ENCODE assay signal across 8 cellular contexts in the genomic region with DNA sequence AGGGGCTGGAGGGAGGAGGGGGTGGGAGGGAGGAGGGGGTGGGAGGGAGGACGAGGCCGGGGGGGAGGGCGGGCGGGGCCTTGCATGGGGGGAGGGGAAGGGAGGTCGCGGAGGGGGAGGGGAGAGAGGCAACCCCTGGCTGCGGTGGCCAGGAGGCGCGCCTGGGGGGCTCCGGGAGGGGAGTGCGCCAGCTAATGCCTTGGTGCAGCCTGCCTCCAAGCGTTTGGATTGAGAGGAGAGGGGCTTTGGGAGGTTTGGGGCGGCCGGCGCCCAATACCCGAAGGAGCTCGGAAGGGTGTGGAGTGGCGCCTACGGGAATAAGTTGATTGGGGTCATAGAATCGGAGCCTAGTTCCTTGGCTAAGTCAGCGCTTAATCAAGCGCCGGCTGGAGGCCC. TPM values are rescaled to one million over a fixed set of nuclear protein-coding genes. Genes with fewer than 3 reads are reported as not detected.
DNase-seq lines count a peak whose midpoint lies in the region; ATAC-seq and TF ChIP-seq lines count a peak whose summit lies in the region.

No MANE protein-coding gene starts in this region.

- peak overlapping the region; percentile 87 for H3K4me3 ChIP-seq in AG04450 (ENCODE audit: low read depth, low read length)
- peak overlapping the region; percentile 51 for H3K4me3 ChIP-seq in cardiac muscle cell
- peak overlapping the region; percentile 83 for H3K4me3 ChIP-seq in ovary

- no peak for TF ChIP-seq EP300 in ovary (IDR thresholded peaks at IDR 0.05)

- H3K27me3 ChIP-seq in AG04450 (ENCODE audit: control insufficient read depth, insufficient read depth, low read length) (no peaks in the 10 kb centered on the region), cardiac muscle cell (no peaks in the 10 kb centered on the region), ovary (no peaks in the 10 kb centered on the region)

- ATAC-seq in GM21723 (IDR thresholded peaks at IDR 0.05; ENCODE audit: unreplicated experiment) = peak; percentile 1

- H3K27ac ChIP-seq in AG04450 (ENCODE audit: low read depth, low read length) = peak overlapping the region; percentile 92
- peak overlapping the region; percentile 97 for H3K27ac ChIP-seq in cardiac muscle cell
- peak overlapping the region; percentile 49 to 96 for H3K27ac ChIP-seq in ovary

- peak overlapping the region; percentile 81 for H3K4me3 Mint-ChIP-seq in activated naive CD4-positive, alpha-beta T cell treated with anti-CD3 and anti-CD28 coated beads, Interleukin-2, amount 50 U/mL, for 24 hours

- POLR2A ChIA-PET in AG04450 (lab: Yijun Ruan, JAX) = interaction anchor here (0.6 kb wide), 1 partner anchor 323 kb away, joined by 6 read pairs; no protein-coding TSS in a partner anchor

- H3K27me3 Mint-ChIP-seq in activated naive CD4-positive, alpha-beta T cell treated with anti-CD3 and anti-CD28 coated beads, Interleukin-2, amount 50 U/mL, for 24 hours = no peaks in the 10 kb centered on the region

- WGBS in ovary, 3 donors = 0 to 1% (median 1%) methylated on average over 21 to 23 of the region's 23 CpGs

- no peak for DNase-seq in AG04450 (ENCODE audit: low read depth, low spot score)
- peak; percentile 68 for DNase-seq in OCI-M1 (lab: John Stamatoyannopoulos, UW)
- DNase-seq in cardiac muscle cell (ENCODE audit: low read depth in 1 of 2, low spot score in 1 of 2) = peak; percentile 49 to 92
- peak; percentile 39 to 67 (median 61) for DNase-seq in ovary
- no peak for DNase-seq in inferior parietal cortex (ENCODE audit: extremely low spot score)
- DNase-seq in NCI-H2196 treated with DMSO at 0.1 percent for 48 hours (lab: John Stamatoyannopoulos, UW; ENCODE audit: unreplicated experiment) = no peak

- peak overlapping the region; percentile 71 for H3K27ac Mint-ChIP-seq in activated naive CD4-positive, alpha-beta T cell treated with anti-CD3 and anti-CD28 coated beads, Interleukin-2, amount 50 U/mL, for 24 hours

- intact Hi-C loops in ovary (cut with DNase I) = loop anchor here in 1 of 4 donors (2.0 kb wide), 1 partner anchor 865 kb away; a partner anchor contains a TSS

- CTCF ChIA-PET in AG04450 (lab: Charles Lee) = interaction anchor here (1.0 to 3.6 kb wide), 2 partner anchors 33 to 247 kb away, joined by 3 to 28 read pairs; no protein-coding TSS in a partner anchor

- peaks cover 55% of the 10 kb centered on the region for H3K4me1 ChIP-seq in cardiac muscle cell (ENCODE audit: low read depth)
- H3K4me1 ChIP-seq in ovary (ENCODE audit: insufficient read depth) = peaks cover 9% of the 10 kb centered on the region

- H3K36me3 Mint-ChIP-seq in activated naive CD4-positive, alpha-beta T cell treated with anti-CD3 and anti-CD28 coated beads, Interleukin-2, amount 50 U/mL, for 24 hours = peaks cover 14% of the 10 kb centered on the region

- H3K36me3 ChIP-seq in cardiac muscle cell (peaks cover 17% of the 10 kb centered on the region), ovary (no peaks in the 10 kb centered on the region)

- no peaks in the 10 kb centered on the region; the same call in 1 of the 2 replicates for H3K9me3 ChIP-seq in AG04450 (ENCODE audit: control insufficient read depth, insufficient read depth, low read length)
- no peaks in the 10 kb centered on the region for H3K9me3 ChIP-seq in cardiac muscle cell (ENCODE audit: low read depth)
- H3K9me3 ChIP-seq in ovary = no peaks in the 10 kb centered on the region

- peaks cover 48% of the 10 kb centered on the region for H3K4me1 Mint-ChIP-seq in activated naive CD4-positive, alpha-beta T cell treated with anti-CD3 and anti-CD28 coated beads, Interleukin-2, amount 50 U/mL, for 24 hours

- TF ChIP-seq CTCF in AG04450 (IDR thresholded peaks at IDR 0.05; ENCODE audit: low read depth, low read length) (no peak), cardiac muscle cell (IDR thresholded peaks at IDR 0.05; ENCODE audit: low read depth, low read length) (no peak), ovary (IDR thresholded peaks at IDR 0.05) (no peak)

- H3K9me3 Mint-ChIP-seq in activated naive CD4-positive, alpha-beta T cell treated with anti-CD3 and anti-CD28 coated beads, Interleukin-2, amount 50 U/mL, for 24 hours = no peaks in the 10 kb centered on the region

- no peak for TF ChIP-seq POLR2A in ovary (IDR thresholded peaks at IDR 0.05)

RNA-seq across cellular contexts. Expression of a gene that starts 0.5 kb away (rescaled TPM):
- polyA plus RNA-seq in AG04450 (2011; rRNA removed) (96.4 and 99.8 TPM in 2 replicates), cardiac muscle cell (314 and 365 TPM in 2 replicates), ovary (100 to 1,000 TPM in 1 of 2 donors, 10 to 100 TPM in 1; 45.4 to 114 TPM)
- 60.2 and 71.2 TPM in 2 replicates for polyA minus RNA-seq in AG04450 (2011; rRNA and poly(A)+ RNA removed)
- total RNA-seq in cardiac muscle cell (136 and 187 TPM in 2 replicates), ovary (10 to 100 TPM; 38.5 to 69.5 (median 64.7) TPM)

Comparison
In these comparisons a context has a peak if more than half of its experiments do, and no peak if none do; other contexts are left out.
1. DNase-seq: peak in OCI-M1 (single experiment), cardiac muscle cell (2 of 2) and ovary (5 of 5); none in AG04450 (single experiment), inferior parietal cortex (single experiment) and NCI-H2196 treated with DMSO at 0.1 percent for 48 hours (single experiment).
2. Peak in every context shown above with its lines, with median percentiles within 50 percentile points of each other: H3K27ac ChIP-seq and H3K4me3 ChIP-seq.